In the genomic region with DNA sequence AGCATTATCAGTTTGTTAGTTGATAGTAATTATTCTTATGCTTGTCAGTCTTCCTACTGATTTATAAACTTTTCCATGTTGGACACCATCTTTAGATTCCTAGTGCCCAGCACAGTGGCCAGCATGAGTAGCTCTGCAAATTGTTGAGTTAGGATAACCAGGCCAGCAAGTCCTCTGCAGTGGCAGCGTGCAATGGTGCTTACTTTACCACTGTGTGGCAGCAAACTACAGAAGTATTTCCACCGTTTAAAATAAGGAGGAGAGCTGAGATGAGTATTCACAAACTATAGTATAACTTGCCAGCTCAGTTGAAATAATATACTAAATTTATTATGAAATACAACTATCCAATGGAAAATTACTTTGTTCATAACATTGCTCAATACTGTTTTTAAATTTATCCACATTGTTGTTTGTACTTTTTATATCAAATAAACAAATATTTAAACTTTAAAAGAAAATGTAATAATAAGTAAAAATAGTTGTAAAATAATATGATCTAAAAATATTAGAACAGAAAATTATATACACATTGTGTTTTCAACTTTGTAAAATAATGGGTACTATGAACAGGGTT, we compare ENCODE assay signal across 8 cellular contexts. TPM values are rescaled to one million over a fixed set of nuclear protein-coding genes. Genes with fewer than 3 reads are reported as not detected.
DNase-seq lines count a peak whose midpoint lies in the region; ATAC-seq and TF ChIP-seq lines count a peak whose summit lies in the region.

No MANE protein-coding gene starts in this region.

- no peaks in the 10 kb centered on the region for H3K36me3 ChIP-seq in OCI-LY1 (ENCODE audit: insufficient read depth, low read length)
- no peaks in the 10 kb centered on the region for H3K36me3 ChIP-seq in tibial nerve

- H3K4me3 ChIP-seq in OCI-LY1 (ENCODE audit: low read depth, low read length, poor library complexity, severe bottlenecking) (no peak overlapping the region), tibial nerve (no peak overlapping the region)

- no peaks in the 10 kb centered on the region for H4K20me1 ChIP-seq in OCI-LY1 (ENCODE audit: insufficient read depth, low read length)

- H3K27me3 Mint-ChIP-seq in Calu3 (ENCODE audit: unreplicated experiment) = no peaks in the 10 kb centered on the region

- 3 to 8% methylated on average over 2 of the region's 2 CpGs for WGBS in tibial nerve, 2 donors

- H3K9me3 Mint-ChIP-seq in Calu3 (ENCODE audit: low read depth, unreplicated experiment) = no peaks in the 10 kb centered on the region

- BruUV-seq in Calu3 (replicated peaks; lab: Mats Ljungman, UMichigan) = no TSS peak

- POLR2A ChIA-PET in HEK293T (lab: Yijun Ruan, JAX) = interaction anchor here (1.1 to 1.2 kb wide), 2 partner anchors 8 to 9 kb away, joined by 3 to 21 read pairs; a partner anchor contains a TSS

- intact Hi-C loops in Calu3 (cut with micrococcal nuclease; ENCODE audit: unreplicated experiment) = loop anchor here (10.0 kb wide), 1 partner anchor 280 kb away; no protein-coding TSS in a partner anchor

- H3K4me1 ChIP-seq in OCI-LY1 (ENCODE audit: insufficient read depth, low read length, severe bottlenecking) (no peaks in the 10 kb centered on the region), tibial nerve (peaks cover 0 to 9% (median 0%) of the 10 kb centered on the region in 4 donors)

- no peaks in the 10 kb centered on the region for H3K36me3 Mint-ChIP-seq in Calu3 (ENCODE audit: insufficient read depth, unreplicated experiment)

- H3F3A ChIP-seq in OCI-LY1 (ENCODE audit: insufficient read depth, low read length) = no peaks in the 10 kb centered on the region

- no peaks in the 10 kb centered on the region for H3K27me3 ChIP-seq in OCI-LY1 (ENCODE audit: insufficient read depth, low read length)
- no peaks in the 10 kb centered on the region for H3K27me3 ChIP-seq in tibial nerve

- no peak overlapping the region for H3K27ac ChIP-seq in OCI-LY1 (ENCODE audit: low read depth, low read length, poor library complexity, severe bottlenecking)
- H3K27ac ChIP-seq in tibial nerve = no peak overlapping the region

- TF ChIP-seq EP300 in tibial nerve (IDR thresholded peaks at IDR 0.05) = no peak

- H3K9me2 ChIP-seq in OCI-LY1 (ENCODE audit: low read depth, low read length) = no peaks in the 10 kb centered on the region

- H2AFZ ChIP-seq in OCI-LY1 (ENCODE audit: low read length) = no peak overlapping the region

- TF ChIP-seq POLR2A in tibial nerve (IDR thresholded peaks at IDR 0.05) = no peak

- no peaks in the 10 kb centered on the region for H3K4me1 Mint-ChIP-seq in Calu3 (ENCODE audit: low read depth, unreplicated experiment)

- ATAC-seq in HG02763 (IDR thresholded peaks at IDR 0.05; ENCODE audit: unreplicated experiment) = no peak
- no peak for ATAC-seq in GM18511 (IDR thresholded peaks at IDR 0.05; ENCODE audit: unreplicated experiment)

- DNase-seq in Calu3 (peak; percentile 47), HEK293T (ENCODE audit: extremely low spot score) (peak; percentile 59), astrocyte of the hippocampus (ENCODE audit: low read depth, low spot score) (peak; percentile 64), kidney glomerular epithelial cell (lab: John Stamatoyannopoulos, UW) (peak; percentile 58), tibial nerve (ENCODE audit: low spot score in 2 of 2) (no peak)

- H3K4me2 ChIP-seq in OCI-LY1 (ENCODE audit: low read length) = no peak overlapping the region

- H3K4me3 Mint-ChIP-seq in Calu3 (ENCODE audit: low read depth, unreplicated experiment) = no peak overlapping the region

- peak; percentile 34 for TF ChIP-seq CTCF in Calu3 (IDR thresholded peaks at IDR 0.05; ENCODE audit: unreplicated experiment)
- TF ChIP-seq CTCF in OCI-LY1 (IDR thresholded peaks at IDR 0.05; ENCODE audit: low read length) = peak; percentile 56
- TF ChIP-seq CTCF in tibial nerve (IDR thresholded peaks at IDR 0.05) = peak in 4 of 5 experiments; percentile 19 to 30 (median 24)

- H3K27ac Mint-ChIP-seq in Calu3 (ENCODE audit: unreplicated experiment) = no peak overlapping the region

- no peak overlapping the region for H3K9ac ChIP-seq in OCI-LY1 (ENCODE audit: low read length)

- CTCF ChIA-PET in Calu3 (lab: Charles Lee) = interaction anchor here (0.5 to 1.2 kb wide), 8 partner anchors 9 to 766 kb away, joined by 3 to 9 read pairs (median 4); a partner anchor contains a TSS
- CTCF ChIA-PET in HEK293T (lab: Yijun Ruan, JAX) = interaction anchor here (0.6 to 1.2 kb wide), 7 partner anchors 10 to 563 kb away, joined by 3 to 5 read pairs (median 3); no protein-coding TSS in a partner anchor

- no peaks in the 10 kb centered on the region for H3K79me2 ChIP-seq in OCI-LY1 (ENCODE audit: insufficient read depth, low read length)

- H3K9me3 ChIP-seq in OCI-LY1 (ENCODE audit: low read length) (no peaks in the 10 kb centered on the region), tibial nerve (no peaks in the 10 kb centered on the region)

TF ChIP-seq in HEK293T, 16 proteins besides CTCF, POLR2A, EP300 and RAD21:
- TF ChIP-seq ARNT (IDR thresholded peaks at IDR 0.05) (no peak), SUZ12 (IDR thresholded peaks at IDR 0.05) (no peak), FOXM1 (IDR thresholded peaks at IDR 0.05; ENCODE audit: borderline replicate concordance) (no peak)
- TF ChIP-seq, protein P1, sequence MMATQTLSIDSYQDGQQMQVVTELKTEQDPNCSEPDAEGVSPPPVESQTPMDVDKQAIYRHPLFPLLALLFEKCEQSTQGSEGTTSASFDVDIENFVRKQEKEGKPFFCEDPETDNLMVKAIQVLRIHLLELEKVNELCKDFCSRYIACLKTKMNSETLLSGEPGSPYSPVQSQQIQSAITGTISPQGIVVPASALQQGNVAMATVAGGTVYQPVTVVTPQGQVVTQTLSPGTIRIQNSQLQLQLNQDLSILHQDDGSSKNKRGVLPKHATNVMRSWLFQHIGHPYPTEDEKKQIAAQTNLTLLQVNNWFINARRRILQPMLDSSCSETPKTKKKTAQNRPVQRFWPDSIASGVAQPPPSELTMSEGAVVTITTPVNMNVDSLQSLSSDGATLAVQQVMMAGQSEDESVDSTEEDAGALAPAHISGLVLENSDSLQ (IDR thresholded peaks at IDR 0.05) = no peak

RNA-seq across cellular contexts. Expression of a gene that starts 9.3 kb away (rescaled TPM):
- 35.5 and 39.9 TPM in 2 replicates for total RNA-seq in Calu3 (2022)
- total RNA-seq in tibial nerve = 10 to 100 TPM; 35.7 to 49.2 (median 47.4) TPM

RNA-seq across cellular contexts. Expression of a gene that starts 31.9 kb away (rescaled TPM):
- 20.7 and 21.2 TPM in 2 replicates for total RNA-seq in Calu3 (2022)
- 10 to 100 TPM; 44.6 to 78.7 (median 48.0) TPM for total RNA-seq in tibial nerve

Comparison
In these comparisons a context has a peak if more than half of its experiments do, and no peak if none do; other contexts are left out.
1. DNase-seq: peak in Calu3 (single experiment), HEK293T (single experiment), astrocyte of the hippocampus (single experiment) and kidney glomerular epithelial cell (single experiment); none in tibial nerve (0 of 2).
2. Peak in every context shown above with its lines, with median percentiles within 50 percentile points of each other: CTCF ChIP-seq.